19 cellular contexts compared by ENCODE assay signal in the genomic region with DNA sequence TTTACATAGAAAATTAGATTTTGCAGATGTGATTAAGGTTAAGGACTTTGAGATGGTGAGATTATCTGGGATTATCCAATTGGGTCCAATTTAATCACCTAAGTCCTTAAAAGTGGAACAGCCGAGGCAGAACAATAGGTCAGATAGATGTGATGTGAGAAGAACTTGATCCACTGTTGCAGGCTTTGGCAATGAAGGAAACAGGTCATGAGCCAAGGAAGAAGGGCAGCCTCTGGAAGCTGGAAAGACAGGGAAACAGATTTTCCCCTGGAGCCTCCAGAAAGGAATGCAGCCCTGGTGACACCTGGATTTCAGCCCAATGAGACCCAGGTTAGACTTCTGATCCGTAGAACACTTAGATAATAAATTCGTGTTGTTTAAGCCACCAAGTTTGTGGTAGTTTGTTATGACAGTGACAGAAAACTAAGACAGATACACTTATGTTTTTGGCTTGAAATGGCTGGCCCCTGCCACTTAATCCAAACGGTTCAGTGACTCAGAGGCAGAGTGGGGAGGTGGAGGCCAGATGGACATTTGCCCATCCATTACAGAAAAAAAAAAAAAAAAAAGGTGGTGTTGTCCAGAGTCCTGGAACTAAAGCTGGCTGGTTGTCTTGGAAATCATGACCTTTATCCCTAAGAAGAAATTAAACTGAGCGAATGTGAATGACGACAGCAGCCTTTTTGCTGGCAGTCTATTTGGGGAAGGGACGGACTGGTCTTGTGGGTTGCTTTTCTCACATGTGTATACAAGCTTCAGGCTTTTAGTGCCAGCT.
DNase-seq lines count a peak whose midpoint lies in the region; TF ChIP-seq lines count a peak whose summit lies in the region.
"Had no signal": no experiment of that assay in that cellular context is flagged by ENCODE, and none has a peak within 500 bp of the region (broad histone marks: within the 10 kb centered on the region; RNA-seq: fewer than 3 reads in every experiment).

No MANE protein-coding gene starts in this region.

- no peaks in the 10 kb centered on the region for H3K9me3 ChIP-seq in thyroid gland
- H3K9me3 ChIP-seq in A673 (ENCODE audit: low read depth, low read length, poor library complexity, severe bottlenecking): no peaks in the 10 kb centered on the region
- H3K9me3 ChIP-seq: stomach had no signal

- H3K27ac ChIP-seq in thyroid gland (peak overlapping the region; percentile 66 to 96 (median 89)), A673 (ENCODE audit: low read depth, low read length, poor library complexity, severe bottlenecking) (no peak overlapping the region)
- H3K27ac ChIP-seq: hepatocyte had no signal

- 23 to 26% methylated on average over 7 of the region's 7 CpGs for WGBS in thyroid gland, 2 donors

- no peak for TF ChIP-seq POLR2A in thyroid gland (IDR thresholded peaks at IDR 0.05)

- TF ChIP-seq CTCF in fibroblast of mammary gland (conservative IDR thresholded peaks at IDR 0.05; ENCODE audit: control insufficient read depth, insufficient read depth, low read depth, low read length) (no peak), thyroid gland (IDR thresholded peaks at IDR 0.05) (no peak), A673 (conservative IDR thresholded peaks at IDR 0.05; ENCODE audit: low read depth, low read length) (no peak)

- H3K4me3 ChIP-seq in fibroblast of mammary gland (ENCODE audit: control insufficient read depth, low read depth, low read length): no peak overlapping the region
- no peak overlapping the region for H3K4me3 ChIP-seq in thyroid gland (replicated peaks in 1 of 3)
- no peak overlapping the region for H3K4me3 ChIP-seq in A673 (ENCODE audit: low read depth, low read length, poor library complexity, severe bottlenecking)
- H3K4me3 ChIP-seq: hepatocyte, skin epidermis, stomach had no signal

- H3K4me1 ChIP-seq in thyroid gland (peaks cover 54% of the 10 kb centered on the region in 2 donors), A673 (ENCODE audit: insufficient read depth, low read length, poor library complexity, severe bottlenecking) (peaks cover 16% of the 10 kb centered on the region)

- POLR2A ChIA-PET in A673 (lab: Charles Lee; ENCODE audit: low non-redundant PET): no interaction called here

- intact Hi-C loops in thyroid gland (cut with DNase I) (no loop called here), A673 (cut with micrococcal nuclease; ENCODE audit: unreplicated experiment) (no loop called here)

- BruUV-seq in A673 (replicated peaks; lab: Mats Ljungman, UMichigan): no TSS peak

- CTCF ChIA-PET in A673 (lab: Charles Lee): no interaction called here

- H3K27me3 ChIP-seq in thyroid gland (no peaks in the 10 kb centered on the region), A673 (replicated peaks; ENCODE audit: insufficient read depth, low read depth, low read length, poor library complexity) (no peaks in the 10 kb centered on the region)
- H3K27me3 ChIP-seq: hepatocyte, stomach had no signal

- H3K36me3 ChIP-seq in thyroid gland (no peaks in the 10 kb centered on the region), A673 (ENCODE audit: insufficient read depth, low read length, poor library complexity, severe bottlenecking) (no peaks in the 10 kb centered on the region)
- H3K36me3 ChIP-seq: stomach had no signal

- DNase-seq in NCI-H82 treated with DMSO at 0.1 percent for 48 hours (lab: John Stamatoyannopoulos, UW; ENCODE audit: unreplicated experiment) (peak; percentile 64), fibroblast of mammary gland (ENCODE audit: low read depth) (peak; percentile 67), medulla oblongata (ENCODE audit: extremely low spot score) (peak; percentile 78), thyroid gland (peak; percentile 58), NCI-H345 (lab: John Stamatoyannopoulos, UW) (no peak), NCI-H1417 (lab: John Stamatoyannopoulos, UW) (no peak), A673 (ENCODE audit: low spot score) (no peak)
- DNase-seq: activated CD4-positive, alpha-beta T cell treated with anti-CD3 and anti-CD28 coated beads, Interleukin-2, amount 50 U/mL, for 4 hours; activated gamma-delta T cell; effector memory CD8-positive, alpha-beta T cell; KG1; mesendoderm; NCI-H2081 treated with DMSO at 0.1 percent for 48 hours; NCI-H526; SIG-M5; stimulated activated CD4-positive, alpha-beta T cell treated with anti-CD3 and anti-CD28 coated beads, Interleukin-2, amount 100 ng/mL, for 48 hours; stomach had no signal

Comparison
In these comparisons a context has a peak if more than half of its experiments do, and no peak if none do; other contexts are left out.
1. DNase-seq: peak in NCI-H82 treated with DMSO at 0.1 percent for 48 hours (single experiment), fibroblast of mammary gland (single experiment), medulla oblongata (single experiment) and thyroid gland (2 of 2); none in NCI-H345 (single experiment), NCI-H1417 (0 of 3) and A673 (single experiment).